7 cellular contexts compared by ENCODE assay signal in the genomic region with DNA sequence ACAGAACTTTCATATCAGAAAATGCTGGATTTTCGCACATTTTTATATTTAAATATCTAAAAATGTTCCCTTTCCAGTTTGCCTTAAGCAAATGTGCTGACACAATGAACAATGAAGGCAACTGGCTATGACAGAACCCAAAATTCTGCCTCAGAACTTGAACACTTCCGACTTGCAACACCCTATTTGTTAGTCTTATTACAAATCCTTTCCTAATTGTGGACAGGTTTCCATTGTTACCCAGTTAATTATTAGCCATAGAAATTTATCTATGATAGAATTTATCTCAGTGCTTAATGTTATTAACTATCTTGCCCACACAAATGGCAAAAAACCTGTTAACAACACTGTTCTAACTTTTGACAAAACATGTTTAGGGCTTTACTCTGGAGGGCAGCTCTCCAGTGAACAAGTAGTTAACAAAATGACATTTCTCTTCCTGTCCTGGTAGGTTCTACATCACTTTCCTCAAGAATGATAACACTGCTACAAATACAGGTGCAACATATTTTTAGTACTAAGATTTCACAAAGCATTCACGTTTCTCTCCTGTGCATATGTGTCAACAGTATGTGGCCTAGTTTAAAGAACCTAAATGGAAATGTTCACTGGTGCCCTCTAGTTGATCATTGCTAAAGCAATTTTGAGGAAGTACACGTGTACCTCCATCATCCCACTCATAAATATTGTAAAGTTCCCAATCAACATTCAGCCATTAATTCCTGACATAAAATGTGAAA. TPM values are rescaled to one million over a fixed set of nuclear protein-coding genes. Genes with fewer than 3 reads are reported as not detected.
DNase-seq lines count a peak whose midpoint lies in the region; ATAC-seq and TF ChIP-seq lines count a peak whose summit lies in the region.

No MANE protein-coding gene starts in this region.

- H3K27me3 ChIP-seq in SU-DHL-6 (ENCODE audit: low read length): no peaks in the 10 kb centered on the region

- H3K9ac ChIP-seq in SU-DHL-6 (ENCODE audit: low read length): no peak overlapping the region

- H3K27ac ChIP-seq in SU-DHL-6 (ENCODE audit: low read depth, low read length): no peak overlapping the region

- H4K20me1 ChIP-seq in SU-DHL-6 (ENCODE audit: low read depth, low read length): 0 out of 2 replicates have a peak, but pooled peaks cover 7% of the 10 kb centered on the region

- no peak overlapping the region for H2AFZ ChIP-seq in SU-DHL-6 (ENCODE audit: low read depth, low read length, severe bottlenecking)

- no peaks in the 10 kb centered on the region for H3K9me2 ChIP-seq in SU-DHL-6 (replicated peaks; ENCODE audit: insufficient read depth, low read length)

- peak; percentile 84 for ATAC-seq in GM19467 (IDR thresholded peaks at IDR 0.05; ENCODE audit: unreplicated experiment)
- peak; percentile 74 for ATAC-seq in HG03460 (IDR thresholded peaks at IDR 0.05; ENCODE audit: unreplicated experiment)
- peak; percentile 55 for ATAC-seq in sciatic nerve

- no peaks in the 10 kb centered on the region for H3K9me3 ChIP-seq in SU-DHL-6 (ENCODE audit: insufficient read depth, low read length)

- TF ChIP-seq CTCF in SU-DHL-6 (IDR thresholded peaks at IDR 0.05; ENCODE audit: insufficient read depth, low read length, poor library complexity, severe bottlenecking) (peak; percentile 46), fibroblast of mammary gland (conservative IDR thresholded peaks at IDR 0.05; ENCODE audit: control insufficient read depth, insufficient read depth, low read depth, low read length) (peak; percentile 49)

- intact Hi-C loops in sciatic nerve (cut with DNase I): no loop called here

- DNase-seq in GF-D8 (lab: John Stamatoyannopoulos, UW) (peak; percentile 58), fibroblast of mammary gland (ENCODE audit: low read depth) (peak; percentile 75), sciatic nerve (ENCODE audit: low spot score) (no peak), GM03348 (ENCODE audit: low spot score) (no peak)

- no peaks in the 10 kb centered on the region for H3K79me2 ChIP-seq in SU-DHL-6 (ENCODE audit: insufficient read depth, low read length)

- H3K36me3 ChIP-seq in SU-DHL-6 (ENCODE audit: low read length): no peaks in the 10 kb centered on the region

- no peak overlapping the region for H3K4me3 ChIP-seq in SU-DHL-6 (ENCODE audit: insufficient read depth, low read length, poor library complexity, severe bottlenecking)
- H3K4me3 ChIP-seq in fibroblast of mammary gland (ENCODE audit: control insufficient read depth, low read depth, low read length): no peak overlapping the region

- no peaks in the 10 kb centered on the region for H3F3A ChIP-seq in SU-DHL-6 (ENCODE audit: insufficient read depth)

- peak overlapping the region; percentile 3 for H3K4me2 ChIP-seq in SU-DHL-6 (ENCODE audit: low read depth, low read length, poor library complexity, severe bottlenecking)

RNA-seq across cellular contexts. Expression of a gene that starts 58.4 kb away (rescaled TPM):
- 32.0 TPM for total RNA-seq in sciatic nerve

Comparison
In these comparisons a context has a peak if more than half of its experiments do, and no peak if none do; other contexts are left out.
1. DNase-seq: peak in GF-D8 (single experiment) and fibroblast of mammary gland (single experiment); none in sciatic nerve (single experiment) and GM03348 (single experiment).
2. Peak in every context shown above with its lines, with median percentiles within 50 percentile points of each other: ATAC-seq.